ENCODE assay signal across 8 cellular contexts in the genomic region with DNA sequence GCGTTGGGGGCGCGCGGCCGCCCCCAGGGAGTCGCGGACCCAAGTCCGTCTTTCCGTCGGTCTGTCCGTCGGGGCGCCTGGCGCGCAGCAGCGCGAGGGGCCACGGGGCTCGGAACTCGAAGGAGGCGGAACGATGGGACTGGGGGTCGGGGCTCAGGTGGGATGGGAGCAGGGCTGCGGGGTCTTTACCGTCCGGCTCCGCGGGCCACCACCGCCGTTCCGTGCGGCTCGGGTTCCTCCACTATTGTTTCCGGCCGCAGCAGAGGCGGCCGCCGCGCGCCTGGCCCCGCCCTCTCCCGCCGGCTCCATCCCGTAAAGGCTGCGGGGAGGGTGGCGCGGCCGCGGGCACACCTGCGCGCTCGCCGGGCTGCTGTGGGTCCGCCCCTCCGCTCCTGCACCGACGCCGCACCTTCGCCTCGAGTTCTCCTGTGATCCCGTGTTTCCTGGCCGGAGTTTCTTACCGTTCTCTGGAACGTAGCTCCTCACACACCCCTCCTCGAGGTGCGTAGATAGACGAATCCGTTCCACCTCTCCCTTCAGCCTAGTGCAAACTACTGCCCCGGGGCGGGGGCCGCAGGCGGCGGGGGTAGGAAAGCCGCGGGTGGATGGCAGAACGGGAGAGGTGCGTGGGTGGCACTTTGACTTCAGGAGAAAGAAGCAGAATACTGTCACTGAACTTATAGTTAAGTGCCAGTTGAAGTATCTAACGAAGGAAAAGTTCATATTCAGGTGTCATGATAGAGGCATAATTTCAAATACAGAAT.
DNase-seq lines count a peak whose midpoint lies in the region; FAIRE-seq and TF ChIP-seq lines count a peak whose summit lies in the region.

C21orf91 (minus strand) TSS at position 243 of the 764 bp plus-strand sequence. CDS start 1,038 bp downstream, outside the sequence.

- H3K4me3 ChIP-seq in foreskin fibroblast (ENCODE audit: low read depth in 1 of 2, low read length in 2 of 2): peak within 1 kb of the TSS; percentile 64 to 82
- peak within 1 kb of the TSS; percentile 78 for H3K4me3 ChIP-seq in neuron (ENCODE audit: low read length)
- peak within 1 kb of the TSS; percentile 77 to 94 (median 91) for H3K4me3 ChIP-seq in subcutaneous abdominal adipose tissue (ENCODE audit: low read depth in 1 of 5, low read length in 5 of 5)

- TF ChIP-seq CTCF in foreskin fibroblast (IDR thresholded peaks at IDR 0.05; ENCODE audit: low read depth, low read length): no peak

- peak within 1 kb of the TSS; percentile 11 to 93 (median 88) for H3K9ac ChIP-seq in subcutaneous abdominal adipose tissue (ENCODE audit: low read length in 5 of 5)

- TF ChIP-seq POLR2A in H54 (IDR thresholded peaks at IDR 0.05; ENCODE audit: low read depth, low read length): peak; percentile 95

- H3K4me1 ChIP-seq in neuron (ENCODE audit: insufficient read depth, low read length): peaks cover 15% of the 10 kb centered on the region
- peaks cover 0 to 24% (median 17%) of the 10 kb centered on the region in 5 donors for H3K4me1 ChIP-seq in subcutaneous abdominal adipose tissue (ENCODE audit: control insufficient read depth in 5 of 5, insufficient read depth in 5 of 5, low read length in 5 of 5)

- DNase-seq in ELR (ENCODE audit: low read depth) (peak; percentile 88), H54 (ENCODE audit: insufficient read length, low spot score) (peak; percentile 94), LoVo (ENCODE audit: low spot score) (peak; percentile 81), SIG-M5 treated with dmso at 0.1 percent for 504 hours (lab: John Stamatoyannopoulos, UW; ENCODE audit: unreplicated experiment) (peak; percentile 89), activated gamma-delta T cell treated with Interleukin-2 at 50 U/mL for 16 hours (peak; percentile 87), foreskin fibroblast (peak; percentile 86 to 95)

- H3K27me3 ChIP-seq in neuron (ENCODE audit: insufficient read depth, low read length) (no peaks in the 10 kb centered on the region), subcutaneous abdominal adipose tissue (ENCODE audit: control insufficient read depth in 5 of 5, insufficient read depth in 4 of 5, low read length in 5 of 5) (no peaks in the 10 kb centered on the region)

- FAIRE-seq in H54 (lab: Jason Lieb, UNC): no peak

- H3K36me3 ChIP-seq in neuron (ENCODE audit: insufficient read depth, low read length): peaks cover 20% of the 10 kb centered on the region
- peaks cover 0 to 8% (median 4%) of the 10 kb centered on the region in 5 donors for H3K36me3 ChIP-seq in subcutaneous abdominal adipose tissue (ENCODE audit: control insufficient read depth in 5 of 5, insufficient read depth in 5 of 5, low read length in 5 of 5)

- H3K9me3 ChIP-seq in neuron (ENCODE audit: low read length): peaks cover 3% of the 10 kb centered on the region
- H3K9me3 ChIP-seq in subcutaneous abdominal adipose tissue (ENCODE audit: control insufficient read depth in 5 of 5, low read length in 5 of 5): no peaks in the 10 kb centered on the region

- H2AFZ ChIP-seq in neuron (ENCODE audit: low read depth, low read length): peak within 1 kb of the TSS; percentile 96

- peak within 1 kb of the TSS; percentile 84 for H3K27ac ChIP-seq in subcutaneous abdominal adipose tissue (ENCODE audit: low read depth, low read length)

Comparison
In these comparisons a context has a peak if more than half of its experiments do, and no peak if none do; other contexts are left out.
1. Peak in every context shown above with its lines: DNase-seq, H3K4me3 ChIP-seq and H3K27ac ChIP-seq.